ENCODE assay signal across 12 cellular contexts in genomic region chr2:74010087-74010541, GRCh38. TPM values are rescaled to one million over a fixed set of nuclear protein-coding genes. Genes with fewer than 3 reads are reported as not detected.
DNase-seq lines count a peak whose midpoint lies in the region; ATAC-seq and TF ChIP-seq lines count a peak whose summit lies in the region.
"Had no signal": no experiment of that assay in that cellular context is flagged by ENCODE, and none has a peak within 500 bp of the region (broad histone marks: within the 10 kb centered on the region; RNA-seq: fewer than 3 reads in every experiment).

No MANE protein-coding gene starts in this region.

- peaks cover 28% of the 10 kb centered on the region for H3K4me1 Mint-ChIP-seq in activated CD4-positive, alpha-beta memory T cell treated with anti-CD3 and anti-CD28 coated beads for 36 hours (ENCODE audit: low read depth)

- no peaks in the 10 kb centered on the region for H3K9me3 Mint-ChIP-seq in activated CD4-positive, alpha-beta memory T cell treated with anti-CD3 and anti-CD28 coated beads for 36 hours
- H3K9me3 Mint-ChIP-seq: activated T-cell treated with anti-CD3 and anti-CD28 coated beads, Interleukin-2, amount 50 U/mL, for 72 hours had no signal

- H3K27ac ChIP-seq in HEK293 (ENCODE audit: extremely low read depth, low read depth, low read length) (peak overlapping the region; percentile 43; the same call in 1 of the 2 replicates), foreskin keratinocyte (no peak overlapping the region)
- H3K27ac ChIP-seq: uterus had no signal

- H3K4me1 ChIP-seq in HEK293 (ENCODE audit: control insufficient read depth, insufficient read depth, low read length) (peaks cover 35% of the 10 kb centered on the region), foreskin keratinocyte (peaks cover 16% of the 10 kb centered on the region)

- no peak for TF ChIP-seq CTCF in HEK293 (tag by site-specific recombination; IDR thresholded peaks at IDR 0.05)
- no peak for TF ChIP-seq CTCF in foreskin keratinocyte (conservative IDR thresholded peaks at IDR 0.05)

- no peaks in the 10 kb centered on the region for H3K27me3 ChIP-seq in foreskin keratinocyte
- H3K27me3 ChIP-seq: uterus had no signal

- DNase-seq in NCI-H446 treated with DMSO at 0.1 percent for 48 hours (lab: John Stamatoyannopoulos, UW), result peak; percentile 31
- DNase-seq in foreskin keratinocyte, result peak; percentile 91 to 93
- DNase-seq in renal cortical epithelial cell (ENCODE audit: low read depth), result peak; percentile 44
- no peak for DNase-seq in stimulated activated naive CD8-positive, alpha-beta T cell treated with anti-CD3 and anti-CD28 coated beads, Interleukin-15, Interleukin-2, amounts not matched to agents 100 U/mL and 50 U/mL, for 24 hours
- DNase-seq in dedifferentiated amniotic fluid mesenchymal stem cell (ENCODE audit: extremely low spot score), result no peak
- no peak for DNase-seq in activated CD4-positive, alpha-beta memory T cell treated with anti-CD3 and anti-CD28 coated beads for 36 hours
- DNase-seq: activated T-cell treated with anti-CD3 and anti-CD28 coated beads, Interleukin-2, amount 50 U/mL, for 72 hours; EL; Kasumi-1 had no signal

- H3K9me3 ChIP-seq in HEK293 (ENCODE audit: control insufficient read depth, insufficient read depth, low read depth, low read length), result no peaks in the 10 kb centered on the region
- H3K9me3 ChIP-seq: uterus had no signal

- no peak overlapping the region for H3K4me3 Mint-ChIP-seq in activated CD4-positive, alpha-beta memory T cell treated with anti-CD3 and anti-CD28 coated beads for 36 hours
- H3K4me3 Mint-ChIP-seq: activated T-cell treated with anti-CD3 and anti-CD28 coated beads, Interleukin-2, amount 50 U/mL, for 72 hours had no signal

- peaks cover 5% of the 10 kb centered on the region for H3K36me3 Mint-ChIP-seq in activated CD4-positive, alpha-beta memory T cell treated with anti-CD3 and anti-CD28 coated beads for 36 hours

- intact Hi-C loops in activated CD4-positive, alpha-beta memory T cell treated with anti-CD3 and anti-CD28 coated beads for 36 hours (cut with micrococcal nuclease), result no loop called here

- H3K27me3 Mint-ChIP-seq in activated CD4-positive, alpha-beta memory T cell treated with anti-CD3 and anti-CD28 coated beads for 36 hours, result no peaks in the 10 kb centered on the region

- peaks cover 0 to 8% of the 10 kb centered on the region in 2 experiments; a peak in 1 of 3 replicates for H3K36me3 ChIP-seq in HEK293 (ENCODE audit: control insufficient read depth in 2 of 2, insufficient read depth in 1 of 2, low read length in 2 of 2)
- H3K36me3 ChIP-seq: uterus had no signal

- POLR2A ChIA-PET in HEK293 (lab: Yijun Ruan, JAX), result interaction anchor here (1.1 to 1.4 kb wide), 3 partner anchors 10 to 110 kb away, joined by 3 to 7 read pairs (median 3); no protein-coding TSS in a partner anchor
- POLR2A ChIA-PET in activated CD4-positive, alpha-beta memory T cell treated with anti-CD3 and anti-CD28 coated beads for 36 hours (lab: Charles Lee), result no interaction called here

- H3K4me3 ChIP-seq in HEK293 (ENCODE audit: low read depth, low read length), result no peak overlapping the region
- H3K4me3 ChIP-seq: uterus had no signal

- CTCF ChIA-PET in HEK293 (lab: Yijun Ruan, JAX), result interaction anchor here (0.9 kb wide), 1 partner anchor 10 kb away, joined by 3 read pairs; no protein-coding TSS in a partner anchor
- CTCF ChIA-PET in activated CD4-positive, alpha-beta memory T cell treated with anti-CD3 and anti-CD28 coated beads for 36 hours (lab: Charles Lee), result interaction anchor here (1.0 kb wide), 1 partner anchor 102 kb away, joined by 3 read pairs; no protein-coding TSS in a partner anchor

- no peak overlapping the region for H3K27ac Mint-ChIP-seq in activated CD4-positive, alpha-beta memory T cell treated with anti-CD3 and anti-CD28 coated beads for 36 hours
- H3K27ac Mint-ChIP-seq: activated T-cell treated with anti-CD3 and anti-CD28 coated beads, Interleukin-2, amount 50 U/mL, for 72 hours had no signal

- ATAC-seq in foreskin keratinocyte (peak; percentile 89), HG03025 (IDR thresholded peaks at IDR 0.05; ENCODE audit: low FRiP score, unreplicated experiment) (no peak)
- ATAC-seq in stimulated activated naive CD8-positive, alpha-beta T cell treated with anti-CD3 and anti-CD28 coated beads, Interleukin-15, Interleukin-2, amounts not matched to agents 100 U/mL and 50 U/mL, for 24 hours, result no peak
- ATAC-seq: activated T-cell treated with anti-CD3 and anti-CD28 coated beads, Interleukin-2, amount 50 U/mL, for 72 hours had no signal

TF ChIP-seq in HEK293, 187 proteins besides CTCF, POLR2A, EP300 and RAD21 (continues in another document):
- TF ChIP-seq ZIC2 (tag by site-specific recombination; IDR thresholded peaks at IDR 0.05), result peak; percentile 79
- TF ChIP-seq PRDM10 (tag by site-specific recombination; IDR thresholded peaks at IDR 0.05), result peak; percentile 91
- TF ChIP-seq IKZF3 (tag by site-specific recombination; IDR thresholded peaks at IDR 0.05), result peak; percentile 77; the same call in 1 of the 2 replicates
- peak; percentile 49; the same call in 1 of the 2 replicates for TF ChIP-seq ZBTB20 (tag by site-specific recombination; IDR thresholded peaks at IDR 0.05)
- TF ChIP-seq SP7 (tag by site-specific recombination; IDR thresholded peaks at IDR 0.05), result peak; percentile 82
- no peak for TF ChIP-seq ZNF501 (tag by site-specific recombination; IDR thresholded peaks at IDR 0.05)
- no peak for TF ChIP-seq ZNF416 (tag by site-specific recombination; IDR thresholded peaks at IDR 0.05)
- peak; percentile 98 for TF ChIP-seq ZFHX2 (tag by site-specific recombination; conservative IDR thresholded peaks at IDR 0.05)
- 0 out of 2 replicates have a peak, but pooled peaks have one; percentile 47 for TF ChIP-seq ZNF423 (tag by site-specific recombination; IDR thresholded peaks at IDR 0.05)
- TF ChIP-seq ZNF24 (tag by site-specific recombination; IDR thresholded peaks at IDR 0.05), result 0 out of 2 replicates have a peak, but pooled peaks have one; percentile 44
- TF ChIP-seq ZNF660 (tag by site-specific recombination; IDR thresholded peaks at IDR 0.05), result 0 out of 2 replicates have a peak, but pooled peaks have one; percentile 40
- TF ChIP-seq ZNF184 (tag by site-specific recombination; IDR thresholded peaks at IDR 0.05), result 0 out of 2 replicates have a peak, but pooled peaks have one; percentile 36

RNA-seq across cellular contexts. Expression of gene TET3, which starts 25.4 kb away (rescaled TPM):
- total RNA-seq in foreskin keratinocyte (5.2 and 5.5 TPM in 2 replicates), renal cortical epithelial cell (3.6 and 8.7 TPM in 2 replicates)
- polyA plus RNA-seq in foreskin keratinocyte, result 0.76 and 0.85 TPM in 2 replicates
- 10 to 100 TPM; 10.5 to 11.8 TPM for total RNA-seq in activated CD4-positive, alpha-beta memory T cell treated with anti-CD3 and anti-CD28 coated beads for 36 hours

Comparison
In these comparisons a context has a peak if more than half of its experiments do, and no peak if none do; other contexts are left out.
1. DNase-seq: peak in NCI-H446 treated with DMSO at 0.1 percent for 48 hours (single experiment), foreskin keratinocyte (2 of 2) and renal cortical epithelial cell (single experiment); none in stimulated activated naive CD8-positive, alpha-beta T cell treated with anti-CD3 and anti-CD28 coated beads, Interleukin-15, Interleukin-2, amounts not matched to agents 100 U/mL and 50 U/mL, for 24 hours (single experiment), dedifferentiated amniotic fluid mesenchymal stem cell (single experiment) and activated CD4-positive, alpha-beta memory T cell treated with anti-CD3 and anti-CD28 coated beads for 36 hours (single experiment).